Comparison of ENCODE assay signal across 22 cellular contexts in the genomic region with DNA sequence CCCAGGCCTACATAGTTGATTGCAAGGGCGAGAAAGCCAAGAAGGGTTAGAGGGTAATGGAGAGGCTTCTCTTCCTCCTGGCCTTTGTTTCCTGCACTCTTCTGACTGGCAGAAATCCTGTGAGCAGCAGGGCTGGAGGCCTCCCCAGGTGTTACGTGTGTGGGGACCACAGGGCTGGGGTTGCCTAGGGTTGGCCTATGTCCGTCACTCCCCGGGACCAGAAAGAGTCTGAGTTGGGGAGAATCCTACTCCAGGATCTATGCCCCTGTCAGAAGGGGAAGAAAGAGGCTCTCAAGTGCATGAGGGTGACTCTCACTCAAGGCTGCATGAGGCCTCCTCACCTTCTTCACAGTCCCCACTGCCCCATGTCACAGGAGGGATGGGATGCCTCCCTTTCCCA. TPM values are rescaled to one million over a fixed set of nuclear protein-coding genes. Genes with fewer than 3 reads are reported as not detected.
DNase-seq lines count a peak whose midpoint lies in the region; ATAC-seq and TF ChIP-seq lines count a peak whose summit lies in the region.
"Had no signal": no experiment of that assay in that cellular context is flagged by ENCODE, and none has a peak within 500 bp of the region (broad histone marks: within the 10 kb centered on the region; RNA-seq: fewer than 3 reads in every experiment).

No MANE protein-coding gene starts in this region.

- H3K4me1 Mint-ChIP-seq in activated naive CD8-positive, alpha-beta T cell treated with anti-CD3 and anti-CD28 coated beads, Interleukin-2, amount 50 U/mL, for 24 hours = no peaks in the 10 kb centered on the region
- no peaks in the 10 kb centered on the region for H3K4me1 Mint-ChIP-seq in activated naive CD8-positive, alpha-beta T cell treated with anti-CD3 and anti-CD28 coated beads for 36 hours

- peaks cover 9% of the 10 kb centered on the region for H3K9me3 Mint-ChIP-seq in activated naive CD8-positive, alpha-beta T cell treated with anti-CD3 and anti-CD28 coated beads, Interleukin-2, amount 50 U/mL, for 24 hours
- peaks cover 5% of the 10 kb centered on the region for H3K9me3 Mint-ChIP-seq in activated naive CD8-positive, alpha-beta T cell treated with anti-CD3 and anti-CD28 coated beads for 36 hours

- no peaks in the 10 kb centered on the region for H3K36me3 ChIP-seq in osteoblast (ENCODE audit: insufficient read depth, low read length)
- H3K36me3 ChIP-seq: BE2C, SJSA1 had no signal

- H3K36me3 Mint-ChIP-seq in activated naive CD8-positive, alpha-beta T cell treated with anti-CD3 and anti-CD28 coated beads, Interleukin-2, amount 50 U/mL, for 24 hours (ENCODE audit: low read depth) = no peaks in the 10 kb centered on the region
- H3K36me3 Mint-ChIP-seq in activated naive CD8-positive, alpha-beta T cell treated with anti-CD3 and anti-CD28 coated beads for 36 hours = no peaks in the 10 kb centered on the region
- H3K36me3 Mint-ChIP-seq: CD8-positive, alpha-beta T cell had no signal

- H3K4me1 ChIP-seq in osteoblast (ENCODE audit: insufficient read depth, low read length) = peaks cover 15% of the 10 kb centered on the region
- H3K4me1 ChIP-seq: BE2C, SJSA1 had no signal

- H3K27ac ChIP-seq in coronary artery = no peak overlapping the region
- no peak overlapping the region for H3K27ac ChIP-seq in osteoblast (ENCODE audit: low read depth, low read length)
- H3K27ac ChIP-seq: HL-60, KMS-11, SJSA1 had no signal

- no peak overlapping the region for H2AFZ ChIP-seq in osteoblast (ENCODE audit: low read length)

- no peaks in the 10 kb centered on the region for H3K79me2 ChIP-seq in osteoblast (ENCODE audit: insufficient read depth, low read length)

- no peaks in the 10 kb centered on the region for H3K9me3 ChIP-seq in osteoblast (ENCODE audit: low read depth, low read length)
- H3K9me3 ChIP-seq: BE2C had no signal

- TF ChIP-seq CTCF in coronary artery (IDR thresholded peaks at IDR 0.05) (no peak), osteoblast (IDR thresholded peaks at IDR 0.05; ENCODE audit: extremely low read depth, low read depth, low read length) (no peak)

- H3K4me3 ChIP-seq in coronary artery (no peak overlapping the region), osteoblast (ENCODE audit: insufficient read depth, low read length) (no peak overlapping the region)
- H3K4me3 ChIP-seq: SJSA1 had no signal

- H3K27ac Mint-ChIP-seq in activated naive CD8-positive, alpha-beta T cell treated with anti-CD3 and anti-CD28 coated beads, Interleukin-2, amount 50 U/mL, for 24 hours = no peak overlapping the region
- H3K27ac Mint-ChIP-seq in activated naive CD8-positive, alpha-beta T cell treated with anti-CD3 and anti-CD28 coated beads for 36 hours = no peak overlapping the region
- H3K27ac Mint-ChIP-seq: CD8-positive, alpha-beta T cell had no signal

- no peak for DNase-seq in activated naive CD8-positive, alpha-beta T cell treated with anti-CD3 and anti-CD28 coated beads, Interleukin-2, amount 50 U/mL, for 24 hours
- DNase-seq in activated naive CD8-positive, alpha-beta T cell treated with anti-CD3 and anti-CD28 coated beads for 36 hours = no peak
- DNase-seq in coronary artery (ENCODE audit: low spot score) (peak; percentile 22), osteoblast (ENCODE audit: insufficient read length, low spot score, missing footprints) (peak; percentile 48), NCI-H82 treated with DMSO at 0.1 percent for 48 hours (lab: John Stamatoyannopoulos, UW; ENCODE audit: unreplicated experiment) (no peak), NCI-H1436 (lab: John Stamatoyannopoulos, UW) (no peak)
- DNase-seq in activated CD4-positive, CD25-positive, alpha-beta regulatory T cell treated with anti-CD3 and anti-CD28 coated beads, Interleukin-2, amount 50 U/mL, for 72 hours = no peak
- DNase-seq: BE2C, DMS79, NCI-H1417, NCI-H187 treated with DMSO at 0.1 percent for 48 hours, NCI-H345, NCI-H524 treated with DMSO at 0.1 percent for 48 hours had no signal

- no peak overlapping the region for H3K4me2 ChIP-seq in osteoblast (ENCODE audit: insufficient read depth, low read length)
- H3K4me2 ChIP-seq: KMS-11 had no signal

- peaks cover 24% of the 10 kb centered on the region for H3K27me3 Mint-ChIP-seq in activated naive CD8-positive, alpha-beta T cell treated with anti-CD3 and anti-CD28 coated beads, Interleukin-2, amount 50 U/mL, for 24 hours
- H3K27me3 Mint-ChIP-seq in activated naive CD8-positive, alpha-beta T cell treated with anti-CD3 and anti-CD28 coated beads for 36 hours = peaks cover 20% of the 10 kb centered on the region

- peaks cover 3% of the 10 kb centered on the region for H3K27me3 ChIP-seq in osteoblast (ENCODE audit: insufficient read depth, low read length)
- H3K27me3 ChIP-seq: BE2C had no signal

- H3K4me3 Mint-ChIP-seq in activated naive CD8-positive, alpha-beta T cell treated with anti-CD3 and anti-CD28 coated beads, Interleukin-2, amount 50 U/mL, for 24 hours = no peak overlapping the region
- no peak overlapping the region for H3K4me3 Mint-ChIP-seq in activated naive CD8-positive, alpha-beta T cell treated with anti-CD3 and anti-CD28 coated beads for 36 hours
- H3K4me3 Mint-ChIP-seq: CD8-positive, alpha-beta T cell; HFFc6 had no signal

- H4K20me1 ChIP-seq in osteoblast (ENCODE audit: insufficient read depth, low read length) = no peaks in the 10 kb centered on the region

- ATAC-seq in activated naive CD8-positive, alpha-beta T cell treated with anti-CD3 and anti-CD28 coated beads, Interleukin-2, amount 50 U/mL, for 24 hours = peak; percentile 14
- no peak for ATAC-seq in HG03460 (IDR thresholded peaks at IDR 0.05; ENCODE audit: unreplicated experiment)
- ATAC-seq: CD8-positive, alpha-beta T cell had no signal

RNA-seq across cellular contexts. Expression of gene IGFN1, which starts 38.5 kb away (rescaled TPM):
- total RNA-seq in activated naive CD8-positive, alpha-beta T cell treated with anti-CD3 and anti-CD28 coated beads for 36 hours = not detected
- under 0.01 TPM in 2 replicates for total RNA-seq in osteoblast
- total RNA-seq: CD8-positive, alpha-beta T cell; HFFc6; M059J had no signal

RNA-seq across cellular contexts. Expression of gene PKP1, which starts 54.2 kb away (rescaled TPM):
- under 1 TPM; 0.04 to 0.06 TPM for total RNA-seq in activated naive CD8-positive, alpha-beta T cell treated with anti-CD3 and anti-CD28 coated beads for 36 hours
- total RNA-seq in osteoblast = under 0.01 TPM in 2 replicates
- total RNA-seq: A172; CD8-positive, alpha-beta T cell; HFFc6; HT1080; SJSA1 had no signal

Comparison
In these comparisons a context has a peak if more than half of its experiments do, and no peak if none do; other contexts are left out.
1. DNase-seq: peak in coronary artery (single experiment) and osteoblast (single experiment); none in activated naive CD8-positive, alpha-beta T cell treated with anti-CD3 and anti-CD28 coated beads, Interleukin-2, amount 50 U/mL, for 24 hours (single experiment), activated naive CD8-positive, alpha-beta T cell treated with anti-CD3 and anti-CD28 coated beads for 36 hours (single experiment), activated CD4-positive, CD25-positive, alpha-beta regulatory T cell treated with anti-CD3 and anti-CD28 coated beads, Interleukin-2, amount 50 U/mL, for 72 hours (single experiment), NCI-H82 treated with DMSO at 0.1 percent for 48 hours (single experiment) and NCI-H1436 (single experiment).